ENCODE assay signal across 19 cellular contexts in genomic region chr18:22504665-22505064, GRCh38.
A peak's percentile ranks its signal among the peaks of the same experiment; 100 is the strongest.
DNase-seq lines count a peak whose midpoint lies in the region; ATAC-seq, FAIRE-seq and TF ChIP-seq lines count a peak whose summit lies in the region.
"Had no signal": no experiment of that assay in that cellular context is flagged by ENCODE, and none has a peak within 500 bp of the region (broad histone marks: within the 10 kb centered on the region; RNA-seq: fewer than 3 reads in every experiment).

No MANE protein-coding gene starts in this region.

- no peak overlapping the region for H3K4me3 Mint-ChIP-seq in MCF 10A (ENCODE audit: unreplicated experiment)
- H3K4me3 Mint-ChIP-seq: activated CD4-positive, alpha-beta memory T cell treated with anti-CD3 and anti-CD28 coated beads for 36 hours; IgD-negative memory B cell; T-helper 2 cell treated with Interferon-gamma antibody and Interleukin-4, amounts not matched to agents 5 μg/mL and 100 μg/mL, for 36 hours had no signal

- no peak overlapping the region for H3K4me3 ChIP-seq in breast epithelium
- H3K4me3 ChIP-seq in K562, result no peak overlapping the region
- H3K4me3 ChIP-seq in hepatocyte, result no peak overlapping the region
- H3K4me3 ChIP-seq in upper lobe of right lung, result no peak overlapping the region
- H3K4me3 ChIP-seq: lung, suprapubic skin had no signal

- H3K27me3 Mint-ChIP-seq in MCF 10A (ENCODE audit: insufficient read depth, unreplicated experiment), result no peaks in the 10 kb centered on the region
- H3K27me3 Mint-ChIP-seq: activated CD4-positive, alpha-beta memory T cell treated with anti-CD3 and anti-CD28 coated beads for 36 hours; IgD-negative memory B cell had no signal

- ATAC-seq in K562 (peak; percentile 58), upper lobe of right lung (no peak)

- no peaks in the 10 kb centered on the region for H4K20me1 ChIP-seq in K562 (replicated peaks; ENCODE audit: control insufficient read depth, insufficient read depth, low read length)
- no peaks in the 10 kb centered on the region for H4K20me1 ChIP-seq in hepatocyte (ENCODE audit: insufficient read depth, poor library complexity, severe bottlenecking)

- in situ Hi-C loops in K562 (cut with MboI), result no loop called here

- CTCF ChIA-PET in MCF 10A (lab: Yijun Ruan, JAX), result interaction anchor here (0.6 to 0.7 kb wide), 2 partner anchors 14 to 960 kb away, joined by 3 read pairs; no protein-coding TSS in a partner anchor
- CTCF ChIA-PET in K562 (lab: Yijun Ruan, JAX; ENCODE audit: low intra/inter-chr PET ratio), result no interaction called here

- no peak for FAIRE-seq in K562 (lab: Jason Lieb, UNC)

- POLR2A ChIA-PET in MCF 10A (lab: Yijun Ruan, JAX), result no interaction called here
- POLR2A ChIA-PET in K562 (lab: Yijun Ruan, JAX), result no interaction called here

- H3K4me1 ChIP-seq in breast epithelium (no peaks in the 10 kb centered on the region), K562 (replicated peaks in 1 of 2; ENCODE audit: control insufficient read depth in 2 of 2, insufficient read depth in 2 of 2, low read length in 2 of 2) (0 out of 5 replicates have a peak, but pooled peaks cover 0 to 6% of the 10 kb centered on the region in 2 experiments), hepatocyte (ENCODE audit: insufficient read depth) (peaks cover 10% of the 10 kb centered on the region), upper lobe of right lung (peaks cover 19% of the 10 kb centered on the region)
- H3K4me1 ChIP-seq: Caco-2, suprapubic skin had no signal

- peaks cover 1% of the 10 kb centered on the region for H3K9me3 Mint-ChIP-seq in MCF 10A (ENCODE audit: unreplicated experiment)
- H3K9me3 Mint-ChIP-seq: activated CD4-positive, alpha-beta memory T cell treated with anti-CD3 and anti-CD28 coated beads for 36 hours; T-helper 2 cell treated with Interferon-gamma antibody and Interleukin-4, amounts not matched to agents 5 μg/mL and 100 μg/mL, for 36 hours had no signal

- WGBS in K562 (ENCODE audit: insufficient coverage, low coverage, missing lambda C conversion rate), result 9% methylated on average over 3 of the region's 3 CpGs
- WGBS in hepatocyte (ENCODE audit: low lambda C conversion rate, missing lambda C conversion rate), result 57% methylated on average over 3 of the region's 3 CpGs

- no peaks in the 10 kb centered on the region for H3K9me3 ChIP-seq in breast epithelium
- H3K9me3 ChIP-seq in K562 (replicated peaks; ENCODE audit: control insufficient read depth, insufficient read depth, low read depth, low read length), result no peaks in the 10 kb centered on the region
- no peaks in the 10 kb centered on the region for H3K9me3 ChIP-seq in hepatocyte (ENCODE audit: low read depth)
- no peaks in the 10 kb centered on the region for H3K9me3 ChIP-seq in upper lobe of right lung
- H3K9me3 ChIP-seq: Caco-2, suprapubic skin had no signal

- H3K4me2 ChIP-seq in K562 (ENCODE audit: insufficient read depth, low read length), result no peak overlapping the region
- H3K4me2 ChIP-seq in hepatocyte, result no peak overlapping the region

- H3K9me2 ChIP-seq in hepatocyte (replicated peaks; ENCODE audit: insufficient read depth), result no peaks in the 10 kb centered on the region

- DNase-seq in MCF 10A (ENCODE audit: unreplicated experiment) (peak; percentile 18), breast epithelium (ENCODE audit: low spot score in 2 of 2) (no peak), K562 (ENCODE audit: extremely low read depth in 1 of 4, low spot score in 3 of 4) (no peak), hepatocyte (ENCODE audit: low spot score) (no peak), upper lobe of right lung (no peak), NCI-H345 (lab: John Stamatoyannopoulos, UW) (no peak), NCI-H446 treated with DMSO at 0.1 percent for 48 hours (lab: John Stamatoyannopoulos, UW) (no peak)
- DNase-seq in activated CD4-positive, alpha-beta T cell treated with anti-CD3 and anti-CD28 coated beads, Interleukin-2, amount 50 U/mL, for 4 hours, result no peak
- DNase-seq: 8988T; activated CD4-positive, alpha-beta memory T cell treated with anti-CD3 and anti-CD28 coated beads for 36 hours; Caco-2; head of caudate nucleus; NCI-H1417 treated with DMSO at 0.1 percent for 48 hours; NCI-H510A treated with DMSO at 0.1 percent for 48 hours; stimulated activated CD4-positive, alpha-beta T cell treated with anti-CD3 and anti-CD28 coated beads, Interleukin-12 subunit alpha, Interleukin-12 subunit beta, amount 100 ng/mL, for 4 hours had no signal

- H3K9ac ChIP-seq in K562 (ENCODE audit: insufficient read depth in 1 of 2, low read depth in 2 of 2, low read length in 2 of 2), result no peak overlapping the region

- no peaks in the 10 kb centered on the region for H3K4me1 Mint-ChIP-seq in MCF 10A (ENCODE audit: insufficient read depth, unreplicated experiment)

- TF ChIP-seq EP300 in K562 (IDR thresholded peaks at IDR 0.05; ENCODE audit: low read length), result no peak

- TF ChIP-seq POLR2A in breast epithelium (IDR thresholded peaks at IDR 0.05) (no peak), K562 (conservative IDR thresholded peaks at IDR 0.05) (no peak)

- BruUV-seq in MCF 10A (replicated peaks; lab: Mats Ljungman, UMichigan), result no TSS peak
- no TSS peak for BruUV-seq in K562 (replicated peaks; lab: Mats Ljungman, UMichigan)

- no peak overlapping the region for H2AFZ ChIP-seq in K562 (ENCODE audit: low read depth, low read length)
- H2AFZ ChIP-seq in hepatocyte, result no peak overlapping the region

- no peaks in the 10 kb centered on the region for H3K36me3 ChIP-seq in breast epithelium
- no peaks in the 10 kb centered on the region for H3K36me3 ChIP-seq in K562 (ENCODE audit: control insufficient read depth, insufficient read depth, low read length)
- H3K36me3 ChIP-seq in hepatocyte (replicated peaks; ENCODE audit: insufficient read depth, low read depth), result no peaks in the 10 kb centered on the region
- no peaks in the 10 kb centered on the region for H3K36me3 ChIP-seq in upper lobe of right lung
- H3K36me3 ChIP-seq: suprapubic skin had no signal

- TF ChIP-seq RAD21 in K562 (CRISPR knock-in tag; conservative IDR thresholded peaks at IDR 0.05 in 1 of 2, IDR thresholded peaks at IDR 0.05 in 1 of 2), result no peak

- H3K27ac ChIP-seq in breast epithelium (no peak overlapping the region), K562 (ENCODE audit: extremely low read depth, low read depth, low read length) (no peak overlapping the region), hepatocyte (peak overlapping the region; percentile 83), upper lobe of right lung (peak overlapping the region; percentile 43)

- no peaks in the 10 kb centered on the region for H3K27me3 ChIP-seq in breast epithelium
- H3K27me3 ChIP-seq in K562 (ENCODE audit: control insufficient read depth in 2 of 2, insufficient read depth in 2 of 2, low read length in 2 of 2), result no peaks in the 10 kb centered on the region
- no peaks in the 10 kb centered on the region for H3K27me3 ChIP-seq in hepatocyte
- no peaks in the 10 kb centered on the region for H3K27me3 ChIP-seq in upper lobe of right lung
- H3K27me3 ChIP-seq: suprapubic skin had no signal

- no peaks in the 10 kb centered on the region for H3K36me3 Mint-ChIP-seq in MCF 10A (ENCODE audit: insufficient read depth, unreplicated experiment)
- H3K36me3 Mint-ChIP-seq: activated CD4-positive, alpha-beta memory T cell treated with anti-CD3 and anti-CD28 coated beads for 36 hours; IgD-negative memory B cell had no signal

- no peak for TF ChIP-seq CTCF in MCF 10A (IDR thresholded peaks at IDR 0.05; ENCODE audit: unreplicated experiment)
- TF ChIP-seq CTCF in breast epithelium (IDR thresholded peaks at IDR 0.05), result no peak
- no peak for TF ChIP-seq CTCF in K562 (IDR thresholded peaks at IDR 0.05 in 2 of 3, conservative IDR thresholded peaks at IDR 0.05 in 1 of 3; ENCODE audit: insufficient read depth in 2 of 3, low read depth in 1 of 3, low read length in 3 of 3)
- TF ChIP-seq CTCF in hepatocyte (IDR thresholded peaks at IDR 0.05; ENCODE audit: poor library complexity), result no peak
- no peak for TF ChIP-seq CTCF in upper lobe of right lung (IDR thresholded peaks at IDR 0.05)

- H3K27ac Mint-ChIP-seq in MCF 10A (ENCODE audit: low read depth, unreplicated experiment), result no peak overlapping the region
- H3K27ac Mint-ChIP-seq: activated CD4-positive, alpha-beta memory T cell treated with anti-CD3 and anti-CD28 coated beads for 36 hours; IgD-negative memory B cell; T-helper 2 cell treated with Interferon-gamma antibody and Interleukin-4, amounts not matched to agents 5 μg/mL and 100 μg/mL, for 36 hours had no signal

- H3K9me1 ChIP-seq in K562 (ENCODE audit: control insufficient read depth, insufficient read depth, low read length), result no peaks in the 10 kb centered on the region

- intact Hi-C loops in MCF 10A (cut with micrococcal nuclease), result no loop called here
- intact Hi-C loops in breast epithelium (cut with DNase I; ENCODE audit: low total_unique reads), result no loop called here
- intact Hi-C loops in K562 (cut with micrococcal nuclease), result no loop called here
- intact Hi-C loops in upper lobe of right lung (cut with DNase I), result no loop called here

- no peaks in the 10 kb centered on the region for H3K79me2 ChIP-seq in K562 (ENCODE audit: control insufficient read depth, insufficient read depth, low read length)
- no peaks in the 10 kb centered on the region for H3K79me2 ChIP-seq in hepatocyte

TF ChIP-seq in K562, 482 proteins besides CTCF, POLR2A, EP300 and RAD21:
- TF ChIP-seq MYNN (IDR thresholded peaks at IDR 0.05), result no peak
- TF ChIP-seq MYNN (CRISPR knock-in tag; IDR thresholded peaks at IDR 0.05), result no peak
- peak; percentile 65 for TF ChIP-seq FOSL1 (tag; conservative IDR thresholded peaks at IDR 0.05)

Comparison
In these comparisons a context has a peak if more than half of its experiments do, and no peak if none do; other contexts are left out.
1. H3K27ac ChIP-seq: peak in hepatocyte (single experiment) and upper lobe of right lung (single experiment); none in breast epithelium (0 of 2) and K562 (single experiment).